In genomic region chr3:69080233-69080644, GRCh38 we compare ENCODE assay signal across 8 cellular contexts. TPM values are rescaled to one million over a fixed set of nuclear protein-coding genes. Genes with fewer than 3 reads are reported as not detected.
A peak's percentile ranks its signal among the peaks of the same experiment; 100 is the strongest.
DNase-seq lines count a peak whose midpoint lies in the region; ATAC-seq and TF ChIP-seq lines count a peak whose summit lies in the region.

UBA3 (minus strand) TSS chr3:69080365; CDS start chr3:69080353, 12 bp downstream.

- peak within 1 kb of the TSS; percentile 80 for H3K4me3 Mint-ChIP-seq in activated CD4-positive, alpha-beta T cell treated with anti-CD3 and anti-CD28 coated beads for 36 hours
- H3K4me3 Mint-ChIP-seq in chondrocyte (ENCODE audit: unreplicated experiment) = peak within 1 kb of the TSS; percentile 78

- CTCF ChIA-PET in activated CD4-positive, alpha-beta T cell treated with anti-CD3 and anti-CD28 coated beads for 36 hours (lab: Charles Lee) = no interaction called here

- no peak for TF ChIP-seq CTCF in chondrocyte (IDR thresholded peaks at IDR 0.05)

- intact Hi-C loops in activated CD4-positive, alpha-beta T cell treated with anti-CD3 and anti-CD28 coated beads for 36 hours (cut with DNase I, micrococcal nuclease) = loop anchor here (1.0 to 10.0 kb wide), 4 partner anchors 28 to 1985 kb away; partner anchors contain the start of genes TMF1 (in 2 of the 2), EOGT (in 1 of the 2) and SUCLG2 (in 1 of the 2)

- ATAC-seq in HG03196 (IDR thresholded peaks at IDR 0.05; ENCODE audit: unreplicated experiment) = peak; percentile 41
- peak; percentile 62 for ATAC-seq in activated CD4-positive, alpha-beta T cell treated with anti-CD3 and anti-CD28 coated beads for 36 hours

- TF ChIP-seq POLR2A in GM18951 (IDR thresholded peaks at IDR 0.05; ENCODE audit: extremely low read depth, insufficient read depth, insufficient read length) = peak; percentile 86

- in situ Hi-C loops in GM18951 (cut with MboI; ENCODE audit: low sequenced_read_pairs, unreplicated experiment) = no loop called here

- peak; percentile 90 for DNase-seq in AG08395 (ENCODE audit: low spot score)
- DNase-seq in NCI-H510A (lab: John Stamatoyannopoulos, UW) = peak; percentile 73
- DNase-seq in activated CD4-positive, alpha-beta T cell treated with anti-CD3 and anti-CD28 coated beads for 36 hours = peak; percentile 97
- peak; percentile 93 for DNase-seq in chondrocyte (ENCODE audit: low spot score)
- DNase-seq in kidney tubule cell (ENCODE audit: low spot score) = peak; percentile 89
- peak; percentile 82 to 92 for DNase-seq in stimulated activated CD4-positive, alpha-beta T cell treated with anti-CD3 and anti-CD28 coated beads, Interleukin-1b, Interleukin-23, amount 100 ng/mL, for 1 hour (ENCODE audit: low read depth in 2 of 2)

- no peaks in the 10 kb centered on the region for H3K9me3 Mint-ChIP-seq in activated CD4-positive, alpha-beta T cell treated with anti-CD3 and anti-CD28 coated beads for 36 hours (ENCODE audit: low read depth)
- H3K9me3 Mint-ChIP-seq in chondrocyte (ENCODE audit: low read depth) = no peaks in the 10 kb centered on the region

- H3K27me3 Mint-ChIP-seq in activated CD4-positive, alpha-beta T cell treated with anti-CD3 and anti-CD28 coated beads for 36 hours = no peaks in the 10 kb centered on the region
- no peaks in the 10 kb centered on the region for H3K27me3 Mint-ChIP-seq in chondrocyte (ENCODE audit: low read depth)

- POLR2A ChIA-PET in activated CD4-positive, alpha-beta T cell treated with anti-CD3 and anti-CD28 coated beads for 36 hours (lab: Charles Lee) = no interaction called here

- H3K36me3 Mint-ChIP-seq in activated CD4-positive, alpha-beta T cell treated with anti-CD3 and anti-CD28 coated beads for 36 hours (ENCODE audit: low read depth) = peaks cover 19% of the 10 kb centered on the region
- H3K36me3 Mint-ChIP-seq in chondrocyte (ENCODE audit: low read depth) = peaks cover 2% of the 10 kb centered on the region

- H3K27ac Mint-ChIP-seq in activated CD4-positive, alpha-beta T cell treated with anti-CD3 and anti-CD28 coated beads for 36 hours = peak within 1 kb of the TSS; percentile 97
- peak within 1 kb of the TSS; percentile 34 for H3K27ac Mint-ChIP-seq in chondrocyte (ENCODE audit: unreplicated experiment)

- H3K4me1 Mint-ChIP-seq in activated CD4-positive, alpha-beta T cell treated with anti-CD3 and anti-CD28 coated beads for 36 hours = peaks cover 66% of the 10 kb centered on the region
- H3K4me1 Mint-ChIP-seq in chondrocyte (ENCODE audit: low read depth) = peaks cover 65% of the 10 kb centered on the region

RNA-seq across cellular contexts. Expression of gene UBA3, which starts in this region (rescaled TPM):
- 10 to 100 TPM; 59.5 to 72.2 TPM for total RNA-seq in activated CD4-positive, alpha-beta T cell treated with anti-CD3 and anti-CD28 coated beads for 36 hours
- 58.3 to 70.7 TPM (median 63.1 TPM) in 3 replicates for total RNA-seq in chondrocyte

Comparison
In these comparisons a context has a peak if more than half of its experiments do, and no peak if none do; other contexts are left out.
1. Peak in every context shown above with its lines: DNase-seq and ATAC-seq.